ENCODE assay signal across 10 cellular contexts in genomic region chr6:25961619-25962367, GRCh38. TPM values are rescaled to one million over a fixed set of nuclear protein-coding genes. Genes with fewer than 3 reads are reported as not detected.
DNase-seq lines count a peak whose midpoint lies in the region; ATAC-seq and TF ChIP-seq lines count a peak whose summit lies in the region.
"Had no signal": no experiment of that assay in that cellular context is flagged by ENCODE, and none has a peak within 500 bp of the region (broad histone marks: within the 10 kb centered on the region; RNA-seq: fewer than 3 reads in every experiment).

No MANE protein-coding gene starts in this region.

- H3K27ac Mint-ChIP-seq in GM23338 = no peak overlapping the region

- TF ChIP-seq CTCF in GM23338 (conservative IDR thresholded peaks at IDR 0.05; ENCODE audit: low read depth in 2 of 2) = peak in 1 of 2 experiments; percentile 17; a peak in 1 of 4 replicates
- TF ChIP-seq CTCF in SU-DHL-6 (IDR thresholded peaks at IDR 0.05; ENCODE audit: insufficient read depth, low read length, poor library complexity, severe bottlenecking) = no peak
- no peak for TF ChIP-seq CTCF in foreskin fibroblast (IDR thresholded peaks at IDR 0.05; ENCODE audit: low read depth, low read length)

- H3K36me3 Mint-ChIP-seq in GM23338 (ENCODE audit: low read depth) = peaks cover 40% of the 10 kb centered on the region

- H3K79me2 ChIP-seq in GM23338 (replicated peaks; ENCODE audit: insufficient read depth) (no peaks in the 10 kb centered on the region), SU-DHL-6 (ENCODE audit: insufficient read depth, low read length) (peaks cover 37% of the 10 kb centered on the region)

- ATAC-seq in GM23338 (no peak), HG03039 (IDR thresholded peaks at IDR 0.05; ENCODE audit: unreplicated experiment) (no peak)

- peaks cover 41% of the 10 kb centered on the region for H3K9me3 Mint-ChIP-seq in GM23338

- H3K4me2 ChIP-seq in GM23338 (peak overlapping the region; percentile 74), SU-DHL-6 (ENCODE audit: low read depth, low read length, poor library complexity, severe bottlenecking) (peak overlapping the region; percentile 67)

- H3K9me2 ChIP-seq in GM23338 (ENCODE audit: insufficient read depth) = no peaks in the 10 kb centered on the region
- no peaks in the 10 kb centered on the region for H3K9me2 ChIP-seq in SU-DHL-6 (replicated peaks; ENCODE audit: insufficient read depth, low read length)

- H3K27me3 ChIP-seq in GM23338 (ENCODE audit: insufficient read depth) = peaks cover 13% of the 10 kb centered on the region
- H3K27me3 ChIP-seq in SU-DHL-6 (ENCODE audit: low read length) = no peaks in the 10 kb centered on the region
- H3K27me3 ChIP-seq in stomach smooth muscle (ENCODE audit: control insufficient read depth in 1 of 2, insufficient read depth in 2 of 2, low read length in 2 of 2) = no peaks in the 10 kb centered on the region

- peaks cover 47% of the 10 kb centered on the region for H3K4me1 ChIP-seq in GM23338 (ENCODE audit: insufficient read depth)
- H3K4me1 ChIP-seq in stomach smooth muscle (ENCODE audit: control insufficient read depth, insufficient read depth, low read length) = peaks cover 29% of the 10 kb centered on the region

- H2AFZ ChIP-seq in GM23338 (peak overlapping the region; percentile 29; the same call in 1 of the 2 replicates), SU-DHL-6 (ENCODE audit: low read depth, low read length, severe bottlenecking) (peak overlapping the region; percentile 52)

- H3K9ac ChIP-seq in SU-DHL-6 (ENCODE audit: low read length) (peak overlapping the region; percentile 93), stomach smooth muscle (ENCODE audit: low read length in 2 of 2) (peak overlapping the region; percentile 83 to 97)

- H3K27ac ChIP-seq in GM23338 (ENCODE audit: low read depth) (no peak overlapping the region), SU-DHL-6 (ENCODE audit: low read depth, low read length) (peak overlapping the region; percentile 89), stomach smooth muscle (ENCODE audit: low read length) (peak overlapping the region; percentile 92)

- H3K9me3 ChIP-seq in SU-DHL-6 (ENCODE audit: insufficient read depth, low read length) = peaks cover 18% of the 10 kb centered on the region; the same call in 1 of the 2 replicates
- no peaks in the 10 kb centered on the region for H3K9me3 ChIP-seq in stomach smooth muscle (ENCODE audit: control insufficient read depth in 2 of 2, low read length in 2 of 2)

- H3K4me1 Mint-ChIP-seq in GM23338 = peaks cover 49% of the 10 kb centered on the region

- H3K4me3 ChIP-seq in GM23338 (no peak overlapping the region), SU-DHL-6 (ENCODE audit: insufficient read depth, low read length, poor library complexity, severe bottlenecking) (peak overlapping the region; percentile 89), foreskin fibroblast (ENCODE audit: low read depth in 1 of 2, low read length in 2 of 2) (peak overlapping the region; percentile 79 to 81), stomach smooth muscle (ENCODE audit: low read length in 2 of 2) (peak overlapping the region; percentile 46 to 87)

- H3K27me3 Mint-ChIP-seq in GM23338 (ENCODE audit: insufficient read depth, low read depth, poor library complexity) = peaks cover 10% of the 10 kb centered on the region

- no peaks in the 10 kb centered on the region for H3F3A ChIP-seq in GM23338 (replicated peaks; ENCODE audit: low read depth)
- peaks cover 9% of the 10 kb centered on the region for H3F3A ChIP-seq in SU-DHL-6 (ENCODE audit: insufficient read depth)

- DNase-seq in GM23338 (ENCODE audit: low spot score) (peak; percentile 9), foreskin fibroblast (peak in 1 of 2 donors; percentile 21), NOMO-1 (lab: John Stamatoyannopoulos, UW; ENCODE audit: unreplicated experiment in 2 of 2) (no peak), 8988T (no peak)
- no peak for DNase-seq in stimulated activated CD4-positive, alpha-beta T cell treated with anti-CD3 and anti-CD28 coated beads, Interleukin-4, amount 100 ng/mL, for 4 hours

- H4K20me1 ChIP-seq in GM23338 (replicated peaks; ENCODE audit: insufficient read depth) (no peaks in the 10 kb centered on the region), SU-DHL-6 (ENCODE audit: low read depth, low read length) (no peaks in the 10 kb centered on the region)

- 0 out of 2 replicates have a peak, but pooled peaks cover 11% of the 10 kb centered on the region for H3K36me3 ChIP-seq in GM23338 (ENCODE audit: insufficient read depth)
- H3K36me3 ChIP-seq in SU-DHL-6 (ENCODE audit: low read length) = peaks cover 16% of the 10 kb centered on the region
- peaks cover 7 to 8% of the 10 kb centered on the region in 2 donors for H3K36me3 ChIP-seq in stomach smooth muscle (ENCODE audit: control insufficient read depth in 2 of 2, insufficient read depth in 2 of 2, low read length in 2 of 2)

- H3K4me3 Mint-ChIP-seq in GM23338 = peak overlapping the region; percentile 67; the same call in 2 of the 3 replicates

TF ChIP-seq in GM23338, 12 proteins besides CTCF, POLR2A, EP300 and RAD21:
- TF ChIP-seq ZNF331 (CRISPR knock-in tag; IDR thresholded peaks at IDR 0.05; ENCODE audit: low read depth) (no peak), EZH2 (IDR thresholded peaks at IDR 0.05; ENCODE audit: low read depth, unreplicated experiment) (no peak), REST (IDR thresholded peaks at IDR 0.05; ENCODE audit: unreplicated experiment) (no peak)

RNA-seq across cellular contexts. Expression of gene TRIM38, which starts 0.8 kb away (rescaled TPM):
- total RNA-seq in GM23338 (2014; rRNA removed; shearing (Covaris generic)) = 0.58 and 0.66 TPM in 2 replicates
- polyA plus RNA-seq in GM23338 (2016; fragmentation: Nextera tagmentation; extraction: Ambion mirVana) = 0.57 and 0.82 TPM in 2 replicates

RNA-seq across cellular contexts. Expression of gene SLC17A2, which starts 31.3 kb away (rescaled TPM):
- total RNA-seq in GM23338 (2014; rRNA removed; shearing (Covaris generic)) = not detected in 2 replicates
- polyA plus RNA-seq in GM23338 (2016; fragmentation: Nextera tagmentation; extraction: Ambion mirVana) = not detected in 2 replicates
- total RNA-seq: pulmonary artery endothelial cell; T-helper 1 cell treated with Interleukin-12 subunit alpha and Interleukin-12 subunit beta and Interleukin-4 antibody, amounts not matched to agents 30 ng/mL and 1 ng/mL, for 36 hours had no signal
